In the genomic region with DNA sequence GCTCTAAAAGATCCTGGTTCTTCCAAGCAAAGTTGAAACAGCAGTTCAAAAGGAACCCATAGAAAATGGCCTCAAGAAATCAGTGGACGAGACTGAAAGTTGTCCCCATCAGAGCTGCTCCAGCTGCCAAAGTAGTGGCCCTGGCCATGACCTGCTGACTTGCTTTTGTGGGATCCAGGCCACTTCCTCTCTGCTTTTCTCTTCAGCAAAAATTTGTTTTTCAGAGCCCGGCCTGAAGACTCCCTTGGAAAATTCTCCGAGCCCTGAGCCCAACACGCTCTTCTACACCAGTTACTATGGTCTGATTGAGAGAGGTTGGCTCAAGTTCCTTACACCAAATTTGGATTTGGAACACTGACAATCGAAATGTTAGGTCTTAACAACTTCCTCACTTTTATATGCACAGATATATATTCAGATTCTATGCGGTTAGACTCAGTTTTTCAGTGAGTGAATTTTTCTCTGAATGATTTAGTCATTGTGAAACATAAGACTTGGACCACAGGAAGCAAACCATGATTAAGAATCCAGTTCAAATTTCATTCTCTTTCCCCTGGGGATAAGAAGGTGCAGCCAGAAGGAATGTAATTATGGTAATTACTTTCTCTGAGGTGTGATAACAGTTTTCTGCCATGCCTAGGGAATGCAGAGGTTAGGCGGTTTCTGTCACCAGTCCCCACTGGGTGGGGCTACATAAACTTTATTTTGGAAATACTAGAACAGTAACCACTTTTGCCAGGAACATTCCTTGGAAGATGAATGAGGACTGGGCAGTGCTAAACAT, we compare ENCODE assay signal across 9 cellular contexts.
DNase-seq lines count a peak whose midpoint lies in the region; ATAC-seq, FAIRE-seq and TF ChIP-seq lines count a peak whose summit lies in the region.
"Had no signal": no experiment of that assay in that cellular context is flagged by ENCODE, and none has a peak within 500 bp of the region (broad histone marks: within the 10 kb centered on the region; RNA-seq: fewer than 3 reads in every experiment).

No MANE protein-coding gene starts in this region.

- TF ChIP-seq CTCF in MCF 10A (IDR thresholded peaks at IDR 0.05; ENCODE audit: unreplicated experiment) (no peak), nephron (IDR thresholded peaks at IDR 0.05; ENCODE audit: unreplicated experiment in 3 of 3) (no peak)

- intact Hi-C loops in MCF 10A (cut with micrococcal nuclease) = loop anchor here (1.0 kb wide), 1 partner anchor 66 kb away; no protein-coding TSS in a partner anchor

- POLR2A ChIA-PET in MCF 10A (lab: Yijun Ruan, JAX) = interaction anchor here (1.0 to 4.7 kb wide), 6 partner anchors 13 to 820 kb away, joined by 3 to 40 read pairs (median 4); partner anchors contain the start of gene RMND1
- POLR2A ChIA-PET in HEK293T (lab: Yijun Ruan, JAX) = interaction anchor here (1.5 kb wide), 1 partner anchor 30 kb away, joined by 4 read pairs; no protein-coding TSS in a partner anchor

- no TSS peak for BruUV-seq in MCF 10A (replicated peaks; lab: Mats Ljungman, UMichigan)

- H3K9me3 Mint-ChIP-seq in MCF 10A (ENCODE audit: unreplicated experiment) = no peaks in the 10 kb centered on the region
- no peaks in the 10 kb centered on the region for H3K9me3 Mint-ChIP-seq in nephron

- FAIRE-seq in GM18507 (lab: Jason Lieb, UNC) = peak; percentile 12
- FAIRE-seq: K562 had no signal

- CTCF ChIA-PET in MCF 10A (lab: Yijun Ruan, JAX) (interaction anchor here (0.5 to 3.8 kb wide), 9 partner anchors 23 to 793 kb away, joined by 3 to 23 read pairs (median 3); no protein-coding TSS in a partner anchor), HEK293T (lab: Yijun Ruan, JAX) (interaction anchor here (0.6 kb wide), 1 partner anchor 12 kb away, joined by 3 read pairs; no protein-coding TSS in a partner anchor)

- DNase-seq in GM18507 (ENCODE audit: extremely low spot score, insufficient read length, low read depth) (peak; percentile 11), MCF 10A (ENCODE audit: unreplicated experiment) (peak; percentile 51), putamen (ENCODE audit: low spot score) (no peak), NCI-H510A treated with DMSO at 0.1 percent for 48 hours (lab: John Stamatoyannopoulos, UW) (no peak), HEK293T (ENCODE audit: extremely low spot score) (no peak)
- DNase-seq in activated CD4-positive, alpha-beta T cell treated with anti-CD3 and anti-CD28 coated beads, Interleukin-2, amount 50 U/mL, for 4 hours = no peak

- peak overlapping the region; percentile 57 for H3K4me3 Mint-ChIP-seq in MCF 10A (ENCODE audit: unreplicated experiment)
- H3K4me3 Mint-ChIP-seq in nephron = peak overlapping the region in 1 of 3 experiments; percentile 15

- ATAC-seq in HG03103 (IDR thresholded peaks at IDR 0.05; ENCODE audit: low read depth, unreplicated experiment) = peak; percentile 72
- ATAC-seq: K562 had no signal

- H3K27ac Mint-ChIP-seq in MCF 10A (ENCODE audit: low read depth, unreplicated experiment) (peak overlapping the region; percentile 75), nephron (peak overlapping the region; percentile 45 to 96 (median 96))

- H3K36me3 Mint-ChIP-seq in MCF 10A (ENCODE audit: insufficient read depth, unreplicated experiment) (peaks cover 8% of the 10 kb centered on the region), nephron (ENCODE audit: low read depth) (peaks cover 20% of the 10 kb centered on the region)

- H3K27me3 Mint-ChIP-seq in MCF 10A (ENCODE audit: insufficient read depth, unreplicated experiment) = no peaks in the 10 kb centered on the region
- no peaks in the 10 kb centered on the region for H3K27me3 Mint-ChIP-seq in nephron (ENCODE audit: low read depth)

- peaks cover 26% of the 10 kb centered on the region for H3K4me1 Mint-ChIP-seq in MCF 10A (ENCODE audit: insufficient read depth, unreplicated experiment)
- peaks cover 47% of the 10 kb centered on the region for H3K4me1 Mint-ChIP-seq in nephron

TF ChIP-seq in HEK293T, 16 proteins besides CTCF, POLR2A, EP300 and RAD21:
- TF ChIP-seq ZNF384 (IDR thresholded peaks at IDR 0.05) = no peak
- TF ChIP-seq BHLHE40 (IDR thresholded peaks at IDR 0.05; ENCODE audit: borderline replicate concordance) = no peak
- no peak for TF ChIP-seq LEF1 (IDR thresholded peaks at IDR 0.05; ENCODE audit: borderline replicate concordance)
- TF ChIP-seq FOXM1 (IDR thresholded peaks at IDR 0.05; ENCODE audit: borderline replicate concordance) = no peak
- TF ChIP-seq ARNT (IDR thresholded peaks at IDR 0.05) = no peak
- TF ChIP-seq FOXA1 (IDR thresholded peaks at IDR 0.05) = no peak
- no peak for TF ChIP-seq FOXK2 (IDR thresholded peaks at IDR 0.05)
- TF ChIP-seq SUZ12 (IDR thresholded peaks at IDR 0.05) = no peak
- TF ChIP-seq ELF4 (IDR thresholded peaks at IDR 0.05) = no peak
- no peak for TF ChIP-seq TARDBP (IDR thresholded peaks at IDR 0.05)
- no peak for TF ChIP-seq CTBP1 (IDR thresholded peaks at IDR 0.05; ENCODE audit: borderline replicate concordance)
- no peak for TF ChIP-seq HDGF (IDR thresholded peaks at IDR 0.05; ENCODE audit: borderline replicate concordance)
- no peak for TF ChIP-seq L3MBTL2 (conservative IDR thresholded peaks at IDR 0.05)
- TF ChIP-seq, protein P1, sequence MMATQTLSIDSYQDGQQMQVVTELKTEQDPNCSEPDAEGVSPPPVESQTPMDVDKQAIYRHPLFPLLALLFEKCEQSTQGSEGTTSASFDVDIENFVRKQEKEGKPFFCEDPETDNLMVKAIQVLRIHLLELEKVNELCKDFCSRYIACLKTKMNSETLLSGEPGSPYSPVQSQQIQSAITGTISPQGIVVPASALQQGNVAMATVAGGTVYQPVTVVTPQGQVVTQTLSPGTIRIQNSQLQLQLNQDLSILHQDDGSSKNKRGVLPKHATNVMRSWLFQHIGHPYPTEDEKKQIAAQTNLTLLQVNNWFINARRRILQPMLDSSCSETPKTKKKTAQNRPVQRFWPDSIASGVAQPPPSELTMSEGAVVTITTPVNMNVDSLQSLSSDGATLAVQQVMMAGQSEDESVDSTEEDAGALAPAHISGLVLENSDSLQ (IDR thresholded peaks at IDR 0.05) = no peak

Comparison
In these comparisons a context has a peak if more than half of its experiments do, and no peak if none do; other contexts are left out.
1. DNase-seq: peak in GM18507 (single experiment) and MCF 10A (single experiment); none in putamen (single experiment), NCI-H510A treated with DMSO at 0.1 percent for 48 hours (single experiment), activated CD4-positive, alpha-beta T cell treated with anti-CD3 and anti-CD28 coated beads, Interleukin-2, amount 50 U/mL, for 4 hours (0 of 2) and HEK293T (single experiment).